3 cellular contexts compared by ENCODE assay signal in the genomic region with DNA sequence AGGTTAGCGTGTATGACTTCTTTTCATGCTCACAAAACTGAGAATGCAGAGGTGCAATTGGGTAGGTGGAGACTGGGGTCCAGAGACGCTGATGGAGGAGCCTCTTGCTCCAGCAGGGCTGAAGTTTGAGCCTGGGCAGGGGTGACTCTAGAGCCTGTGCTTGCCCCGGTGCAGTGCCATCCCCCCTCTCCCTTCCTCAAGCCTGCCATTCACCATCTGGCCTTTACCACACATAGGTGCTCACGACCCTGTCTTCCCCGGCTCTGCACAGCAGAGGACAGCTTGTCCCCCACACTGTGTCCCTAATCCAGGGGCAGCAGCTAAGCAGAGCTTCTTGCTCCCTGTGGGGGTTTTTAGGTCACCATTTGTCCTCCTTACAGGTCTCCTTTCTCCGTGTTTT.
TF ChIP-seq lines count a peak whose summit lies in the region.

No MANE protein-coding gene starts in this region.

TF ChIP-seq in SK-N-SH treated with all-trans-retinoic acid at 6 μM for 48 hours, 23 proteins besides CTCF, POLR2A, EP300 and RAD21:
- TF ChIP-seq CSRNP3 (CRISPR knock-in tag; IDR thresholded peaks at IDR 0.05) = no peak
- no peak for TF ChIP-seq ESRRG (CRISPR knock-in tag; IDR thresholded peaks at IDR 0.05)
- TF ChIP-seq ZNF8 (CRISPR knock-in tag; IDR thresholded peaks at IDR 0.05) = no peak
- no peak for TF ChIP-seq BACH2 (CRISPR knock-in tag; IDR thresholded peaks at IDR 0.05; ENCODE audit: borderline replicate concordance)
- TF ChIP-seq PATZ1 (CRISPR knock-in tag; IDR thresholded peaks at IDR 0.05; ENCODE audit: borderline replicate concordance) = no peak
- no peak for TF ChIP-seq CSDC2 (CRISPR knock-in tag; IDR thresholded peaks at IDR 0.05)

TF ChIP-seq in SK-N-SH, 30 proteins besides CTCF, POLR2A, EP300 and RAD21 (continued from another document):
- TF ChIP-seq IRF3 (IDR thresholded peaks at IDR 0.05; ENCODE audit: low read depth, low read length) = no peak
- no peak for TF ChIP-seq TAF1 (IDR thresholded peaks at IDR 0.05; ENCODE audit: borderline replicate concordance, low read depth, low read length)
- TF ChIP-seq FOXJ3 (CRISPR knock-in tag; IDR thresholded peaks at IDR 0.05) = no peak

TF ChIP-seq in K562, 482 proteins besides CTCF, POLR2A, EP300 and RAD21 (continued from another document):
- TF ChIP-seq, protein P1, sequence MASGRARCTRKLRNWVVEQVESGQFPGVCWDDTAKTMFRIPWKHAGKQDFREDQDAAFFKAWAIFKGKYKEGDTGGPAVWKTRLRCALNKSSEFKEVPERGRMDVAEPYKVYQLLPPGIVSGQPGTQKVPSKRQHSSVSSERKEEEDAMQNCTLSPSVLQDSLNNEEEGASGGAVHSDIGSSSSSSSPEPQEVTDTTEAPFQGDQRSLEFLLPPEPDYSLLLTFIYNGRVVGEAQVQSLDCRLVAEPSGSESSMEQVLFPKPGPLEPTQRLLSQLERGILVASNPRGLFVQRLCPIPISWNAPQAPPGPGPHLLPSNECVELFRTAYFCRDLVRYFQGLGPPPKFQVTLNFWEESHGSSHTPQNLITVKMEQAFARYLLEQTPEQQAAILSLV (tag; IDR thresholded peaks at IDR 0.05) = no peak
- TF ChIP-seq, protein P2, sequence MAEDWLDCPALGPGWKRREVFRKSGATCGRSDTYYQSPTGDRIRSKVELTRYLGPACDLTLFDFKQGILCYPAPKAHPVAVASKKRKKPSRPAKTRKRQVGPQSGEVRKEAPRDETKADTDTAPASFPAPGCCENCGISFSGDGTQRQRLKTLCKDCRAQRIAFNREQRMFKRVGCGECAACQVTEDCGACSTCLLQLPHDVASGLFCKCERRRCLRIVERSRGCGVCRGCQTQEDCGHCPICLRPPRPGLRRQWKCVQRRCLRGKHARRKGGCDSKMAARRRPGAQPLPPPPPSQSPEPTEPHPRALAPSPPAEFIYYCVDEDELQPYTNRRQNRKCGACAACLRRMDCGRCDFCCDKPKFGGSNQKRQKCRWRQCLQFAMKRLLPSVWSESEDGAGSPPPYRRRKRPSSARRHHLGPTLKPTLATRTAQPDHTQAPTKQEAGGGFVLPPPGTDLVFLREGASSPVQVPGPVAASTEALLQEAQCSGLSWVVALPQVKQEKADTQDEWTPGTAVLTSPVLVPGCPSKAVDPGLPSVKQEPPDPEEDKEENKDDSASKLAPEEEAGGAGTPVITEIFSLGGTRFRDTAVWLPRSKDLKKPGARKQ (CRISPR knock-in tag; IDR thresholded peaks at IDR 0.05) = no peak
- TF ChIP-seq FIP1L1 (IDR thresholded peaks at IDR 0.05; ENCODE audit: low read depth, low read length, poor library complexity, severe bottlenecking) (no peak), ZNF324 (CRISPR knock-in tag; IDR thresholded peaks at IDR 0.05) (no peak), EZH2 (IDR thresholded peaks at IDR 0.05; ENCODE audit: borderline replicate concordance, low read depth, low read length) (no peak), ARHGAP35 (IDR thresholded peaks at IDR 0.05; ENCODE audit: partially characterized antibody) (no peak), CCNT2 (IDR thresholded peaks at IDR 0.05; ENCODE audit: borderline replicate concordance, extremely low read depth, insufficient read length, low read depth, low read length) (no peak)
TF ChIP-seq in K562: peak in this region for 0.
